ENCODE assay signal across 10 cellular contexts in the genomic region with DNA sequence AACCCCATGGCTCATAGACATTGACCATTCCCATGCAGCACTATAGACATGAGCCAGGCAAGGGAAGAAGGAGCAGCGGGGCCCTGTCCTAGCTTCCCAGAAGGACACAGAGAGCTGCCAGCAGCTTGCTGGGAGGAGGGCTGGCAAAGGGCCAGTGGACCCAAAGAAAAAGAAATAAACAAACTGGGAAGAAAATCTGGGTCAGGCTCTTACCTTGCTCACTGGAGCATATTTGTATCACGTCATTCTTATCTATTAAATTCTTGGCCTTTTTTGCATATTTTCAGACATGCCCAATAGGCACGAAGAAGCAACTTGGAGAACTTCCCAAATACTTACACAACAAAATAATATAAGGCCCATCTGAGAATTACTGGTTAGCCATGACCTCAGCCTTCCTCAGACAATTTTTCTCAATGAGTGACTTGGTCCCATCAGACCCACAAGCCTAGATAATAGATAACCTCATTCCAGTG. TPM values are rescaled to one million over a fixed set of nuclear protein-coding genes. Genes with fewer than 3 reads are reported as not detected.
A peak's percentile ranks its signal among the peaks of the same experiment; 100 is the strongest.
DNase-seq lines count a peak whose midpoint lies in the region; ATAC-seq and TF ChIP-seq lines count a peak whose summit lies in the region.
"Had no signal": no experiment of that assay in that cellular context is flagged by ENCODE, and none has a peak within 500 bp of the region (broad histone marks: within the 10 kb centered on the region; RNA-seq: fewer than 3 reads in every experiment).

No MANE protein-coding gene starts in this region.

- DNase-seq in AG20443 (ENCODE audit: low spot score) (peak; percentile 76), MG63 (peak; percentile 29), cerebellum (ENCODE audit: low spot score) (peak; percentile 78), natural killer cell (no peak), RKO (ENCODE audit: low spot score) (no peak), NCI-H2081 (lab: John Stamatoyannopoulos, UW) (no peak), NCI-H1694 (lab: John Stamatoyannopoulos, UW) (no peak)
- DNase-seq in stimulated activated CD4-positive, alpha-beta T cell treated with anti-CD3 and anti-CD28 coated beads, Interleukin-4, amount 100 ng/mL, for 4 hours, result no peak
- DNase-seq: NCI-H1417 had no signal

- no peak overlapping the region for H3K4me3 ChIP-seq in MG63
- H3K4me3 ChIP-seq: SK-N-MC had no signal

- peak overlapping the region; percentile 17 to 82 for H3K27ac Mint-ChIP-seq in natural killer cell

- no peaks in the 10 kb centered on the region for H3K9me3 ChIP-seq in MG63

- intact Hi-C loops in natural killer cell (cut with micrococcal nuclease), result no loop called here

- ATAC-seq in natural killer cell, result no peak

- peak overlapping the region; percentile 60 for H3K4me3 Mint-ChIP-seq in natural killer cell

- H3K4me1 Mint-ChIP-seq in natural killer cell, result peaks cover 94 to 96% of the 10 kb centered on the region in 2 donors

- no peaks in the 10 kb centered on the region for H3K27me3 ChIP-seq in MG63

- no peaks in the 10 kb centered on the region for H3K36me3 Mint-ChIP-seq in natural killer cell

- no peaks in the 10 kb centered on the region for H3K27me3 Mint-ChIP-seq in natural killer cell (ENCODE audit: low read depth in 2 of 2)

- H3K9me3 Mint-ChIP-seq in natural killer cell, result no peaks in the 10 kb centered on the region

- no peaks in the 10 kb centered on the region for H3K36me3 ChIP-seq in MG63

- TF ChIP-seq CTCF in natural killer cell (IDR thresholded peaks at IDR 0.05), result no peak

RNA-seq across cellular contexts. Expression of a gene that starts 28.4 kb away (rescaled TPM):
- not detected in 2 replicates for total RNA-seq in MG63 (2014; rRNA removed; shearing (Covaris generic); ENCODE audit: low replicate concordance)
- total RNA-seq in cerebellum (10.2 TPM), natural killer cell (100 to 1,000 TPM in 1 of 3 donors, 10 to 100 TPM in 2; 65.9 to 122 (median 96.5) TPM)

Comparison
In these comparisons a context has a peak if more than half of its experiments do, and no peak if none do; other contexts are left out.
1. DNase-seq: peak in AG20443 (single experiment), MG63 (single experiment) and cerebellum (single experiment); none in natural killer cell (single experiment), stimulated activated CD4-positive, alpha-beta T cell treated with anti-CD3 and anti-CD28 coated beads, Interleukin-4, amount 100 ng/mL, for 4 hours (0 of 2), RKO (single experiment), NCI-H2081 (0 of 2) and NCI-H1694 (single experiment).
2. RNA of a gene that starts 28.4 kb away (total RNA-seq): 65.9 to 122 TPM in natural killer cell and 10.2 TPM in cerebellum (single experiment); not detected in MG63; every median in the first group is over 10 times any median in the second.